In the genomic region with DNA sequence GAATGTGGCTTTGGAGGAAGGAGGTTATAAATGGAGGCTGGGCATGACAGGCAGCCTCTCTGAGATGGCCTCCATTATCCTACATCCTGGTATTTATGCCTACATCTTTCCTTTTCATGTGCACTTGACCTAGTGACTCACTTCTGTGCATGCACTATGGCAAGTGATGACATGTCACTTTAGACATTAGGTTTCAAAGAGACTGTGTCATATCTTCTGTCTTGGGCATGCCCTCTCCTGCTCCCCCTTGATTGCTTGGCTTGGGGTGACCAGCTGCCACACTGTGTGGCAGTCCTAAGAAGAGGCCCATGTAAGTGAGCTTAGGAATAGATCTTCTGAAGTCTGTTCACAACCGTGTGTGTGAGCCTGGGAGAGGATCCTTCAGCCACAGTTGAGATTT, we compare ENCODE assay signal across 17 cellular contexts.
"Had no signal": no experiment of that assay in that cellular context is flagged by ENCODE, and none has a peak within 500 bp of the region (broad histone marks: within the 10 kb centered on the region; RNA-seq: fewer than 3 reads in every experiment).

No MANE protein-coding gene starts in this region.

- DNase-seq: effector CD4-positive, alpha-beta T cell; endodermal cell; gastrocnemius medialis; heart right ventricle; hypothalamus; kidney glomerular epithelial cell; mucosa of descending colon; naive thymus-derived CD8-positive, alpha-beta T cell; posterior cingulate gyrus; spleen; stimulated activated CD4-positive, alpha-beta T cell treated with anti-CD3 and anti-CD28 coated beads, Interleukin-15, amount 100 ng/mL, for 24 hours; stimulated activated CD4-positive, alpha-beta T cell treated with anti-CD3 and anti-CD28 coated beads, Interleukin-1b, Interleukin-23, amount 100 ng/mL, for 48 hours; stimulated activated CD4-positive, alpha-beta T cell treated with anti-CD3 and anti-CD28 coated beads, Interleukin-4, amount 100 ng/mL, for 24 hours; stimulated activated naive B cell treated with anti-CD40 and anti-IgM and Interleukin-4, amounts not matched to agents 10 μg/mL and 1 μg/mL and 100 μg/mL, for 72 hours had no signal

- H3K4me1 ChIP-seq: gastrocnemius medialis, heart right ventricle, spleen had no signal

- H3K4me3 ChIP-seq: coronary artery, gastrocnemius medialis, heart right ventricle, mucosa of descending colon, spleen had no signal

- FAIRE-seq: endothelial cell of umbilical vein, islet of Langerhans had no signal

- H3K4me1 Mint-ChIP-seq: endodermal cell had no signal

- H3K9me3 ChIP-seq: gastrocnemius medialis, mucosa of descending colon had no signal

- H3K4me3 Mint-ChIP-seq: endodermal cell; naive thymus-derived CD8-positive, alpha-beta T cell; stimulated activated naive B cell treated with anti-CD40 and anti-IgM and Interleukin-4, amounts not matched to agents 10 μg/mL and 1 μg/mL and 100 μg/mL, for 72 hours had no signal

- ATAC-seq: gastrocnemius medialis; heart right ventricle; mucosa of descending colon; naive thymus-derived CD8-positive, alpha-beta T cell; stimulated activated naive B cell treated with anti-CD40 and anti-IgM and Interleukin-4, amounts not matched to agents 10 μg/mL and 1 μg/mL and 100 μg/mL, for 72 hours had no signal

- H3K36me3 ChIP-seq: gastrocnemius medialis, heart right ventricle, spleen had no signal

- H3K36me3 Mint-ChIP-seq: naive thymus-derived CD8-positive, alpha-beta T cell had no signal

- H3K27ac Mint-ChIP-seq: endodermal cell; naive thymus-derived CD8-positive, alpha-beta T cell; stimulated activated naive B cell treated with anti-CD40 and anti-IgM and Interleukin-4, amounts not matched to agents 10 μg/mL and 1 μg/mL and 100 μg/mL, for 72 hours had no signal

- H3K27ac ChIP-seq: coronary artery, gastrocnemius medialis, heart right ventricle, spleen had no signal

- H3K27me3 ChIP-seq: gastrocnemius medialis, spleen had no signal
